1 cellular context compared by ENCODE assay signal in genomic region chr1:85612704-85613361, GRCh38.
TF ChIP-seq lines count a peak whose summit lies in the region.

No MANE protein-coding gene starts in this region.

TF ChIP-seq in K562, 482 proteins besides CTCF, POLR2A, EP300 and RAD21 (continued from another document):
- TF ChIP-seq, protein P1, sequence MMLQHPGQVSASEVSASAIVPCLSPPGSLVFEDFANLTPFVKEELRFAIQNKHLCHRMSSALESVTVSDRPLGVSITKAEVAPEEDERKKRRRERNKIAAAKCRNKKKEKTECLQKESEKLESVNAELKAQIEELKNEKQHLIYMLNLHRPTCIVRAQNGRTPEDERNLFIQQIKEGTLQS (IDR thresholded peaks at IDR 0.05), result no peak
- TF ChIP-seq, protein P1 (CRISPR knock-in tag; conservative IDR thresholded peaks at IDR 0.05), result no peak
